In the genomic region with DNA sequence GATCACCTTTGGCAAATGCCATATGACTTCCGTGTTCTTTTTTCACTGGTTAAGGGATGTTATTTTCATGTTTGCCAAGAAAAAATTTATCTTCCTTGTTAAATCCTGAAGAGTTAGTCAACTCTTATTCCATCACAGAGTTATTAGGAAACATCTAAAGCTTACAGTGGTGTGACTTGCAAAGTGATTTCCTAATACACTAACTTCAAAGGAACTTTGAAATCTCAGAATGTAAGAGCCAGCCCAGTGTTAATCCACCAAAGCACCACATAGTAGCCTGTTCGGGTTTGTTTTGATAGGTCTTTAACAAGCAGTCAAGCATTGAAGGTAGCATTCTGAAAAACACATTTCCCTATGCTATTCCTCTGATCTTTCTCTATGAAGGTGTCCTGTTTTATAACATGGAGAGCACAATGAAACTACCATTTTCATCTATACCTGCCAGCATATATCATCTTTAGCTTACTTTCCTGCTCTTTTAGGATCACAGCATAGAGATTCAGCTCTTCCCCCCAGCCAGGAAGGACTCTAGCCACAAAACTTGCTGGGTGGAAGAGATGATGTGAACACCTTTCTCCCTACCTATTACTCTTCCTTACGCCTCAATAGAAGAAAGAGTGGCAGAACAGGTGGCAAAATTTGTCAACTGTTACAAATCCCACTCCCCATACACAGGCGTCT, we compare ENCODE assay signal across 16 cellular contexts.
DNase-seq lines count a peak whose midpoint lies in the region; ATAC-seq and TF ChIP-seq lines count a peak whose summit lies in the region.
"Had no signal": no experiment of that assay in that cellular context is flagged by ENCODE, and none has a peak within 500 bp of the region (broad histone marks: within the 10 kb centered on the region; RNA-seq: fewer than 3 reads in every experiment).

No MANE protein-coding gene starts in this region.

- H3K4me3 ChIP-seq in Caco-2 (ENCODE audit: low read depth, low read length) (no peak overlapping the region), left lung (no peak overlapping the region)
- H3K4me3 ChIP-seq: thoracic aorta had no signal

- CTCF ChIA-PET in Caco-2 (lab: Charles Lee) = no interaction called here
- CTCF ChIA-PET in CD4-positive, alpha-beta T cell (lab: Charles Lee) = no interaction called here

- no peaks in the 10 kb centered on the region for H3K27me3 ChIP-seq in Caco-2 (replicated peaks; ENCODE audit: control insufficient read depth, insufficient read depth, low read length)
- no peaks in the 10 kb centered on the region for H3K27me3 ChIP-seq in left lung
- H3K27me3 ChIP-seq in CD4-positive, alpha-beta T cell (ENCODE audit: control insufficient read depth, insufficient read depth, low read length) = no peaks in the 10 kb centered on the region

- H3K4me3 Mint-ChIP-seq in Caco-2 (ENCODE audit: unreplicated experiment) = peak overlapping the region; percentile 59
- H3K4me3 Mint-ChIP-seq in CD4-positive, alpha-beta T cell = no peak overlapping the region

- H3K27ac ChIP-seq in epithelial cell of prostate (peak overlapping the region; percentile 83), left lung (no peak overlapping the region)
- H3K27ac ChIP-seq in CD4-positive, alpha-beta T cell (ENCODE audit: low read depth, low read length) = no peak overlapping the region
- H3K27ac ChIP-seq: thoracic aorta had no signal

- H3K9me3 Mint-ChIP-seq in Caco-2 (ENCODE audit: unreplicated experiment) = peaks cover 7% of the 10 kb centered on the region
- H3K9me3 Mint-ChIP-seq in CD4-positive, alpha-beta T cell = peaks cover 7% of the 10 kb centered on the region

- ATAC-seq in left lung (peak; percentile 86), GM18867 (IDR thresholded peaks at IDR 0.05; ENCODE audit: unreplicated experiment) (no peak)
- ATAC-seq in CD4-positive, alpha-beta T cell (ENCODE audit: poor library complexity) = no peak

- BruUV-seq in Caco-2 (replicated peaks; lab: Mats Ljungman, UMichigan) = TSS peak; percentile 69

- H3K27me3 Mint-ChIP-seq in Caco-2 (ENCODE audit: insufficient read depth, unreplicated experiment) = no peaks in the 10 kb centered on the region
- peaks cover 8% of the 10 kb centered on the region for H3K27me3 Mint-ChIP-seq in CD4-positive, alpha-beta T cell

- POLR2A ChIA-PET in Caco-2 (lab: Charles Lee) = interaction anchor here (0.9 kb wide), 1 partner anchor 12 kb away, joined by 3 read pairs; no protein-coding TSS in a partner anchor
- POLR2A ChIA-PET in CD4-positive, alpha-beta T cell (lab: Charles Lee) = no interaction called here

- H3K9me3 ChIP-seq in Caco-2 (peaks cover 4% of the 10 kb centered on the region), left lung (peaks cover 0 to 5% of the 10 kb centered on the region in 2 donors)
- peaks cover 8% of the 10 kb centered on the region for H3K9me3 ChIP-seq in CD4-positive, alpha-beta T cell (ENCODE audit: control insufficient read depth, low read length)

- DNase-seq in Caco-2 (peak in 1 of 2 experiments; percentile 57), LHCN-M2 (ENCODE audit: low read depth) (peak; percentile 36), epithelial cell of prostate (ENCODE audit: low read depth, low spot score) (peak; percentile 45), left lung (no peak), HK-2 (ENCODE audit: unreplicated experiment) (no peak), CD1c-positive myeloid dendritic cell (ENCODE audit: extremely low spot score) (no peak)
- no peak for DNase-seq in CD4-positive, alpha-beta T cell
- DNase-seq: activated CD4-positive, alpha-beta T cell treated with anti-CD3 and anti-CD28 coated beads, Interleukin-2, amount 50 U/mL, for 48 hours; effector CD8-positive, alpha-beta T cell; hypothalamus; MM.1S; NCI-H2081 treated with DMSO at 0.1 percent for 48 hours; NCI-H82; T1000 had no signal

- TF ChIP-seq CTCF in Caco-2 (IDR thresholded peaks at IDR 0.05; ENCODE audit: insufficient read depth in 1 of 2, low read depth in 1 of 2, low read length in 1 of 2, severe bottlenecking in 1 of 2, unreplicated experiment in 1 of 2) (no peak), left lung (IDR thresholded peaks at IDR 0.05) (no peak)
- no peak for TF ChIP-seq CTCF in CD4-positive, alpha-beta T cell (IDR thresholded peaks at IDR 0.05)

- intact Hi-C loops in Caco-2 (cut with micrococcal nuclease; ENCODE audit: unreplicated experiment) (loop anchor here (1.0 to 10.0 kb wide), 4 partner anchors 67 to 163 kb away; no protein-coding TSS in a partner anchor), left lung (cut with DNase I) (no loop called here)
- intact Hi-C loops in CD4-positive, alpha-beta T cell (cut with DNase I, micrococcal nuclease) = no loop called here

- no peaks in the 10 kb centered on the region for H3K36me3 ChIP-seq in Caco-2 (ENCODE audit: control insufficient read depth, insufficient read depth, low read length)
- H3K36me3 ChIP-seq in left lung = no peaks in the 10 kb centered on the region
- H3K36me3 ChIP-seq: thoracic aorta had no signal

- peak overlapping the region; percentile 84 for H3K27ac Mint-ChIP-seq in Caco-2 (ENCODE audit: unreplicated experiment)
- H3K27ac Mint-ChIP-seq in CD4-positive, alpha-beta T cell = no peak overlapping the region

- peaks cover 19% of the 10 kb centered on the region for H3K36me3 Mint-ChIP-seq in Caco-2 (ENCODE audit: insufficient read depth, unreplicated experiment)
- no peaks in the 10 kb centered on the region for H3K36me3 Mint-ChIP-seq in CD4-positive, alpha-beta T cell (ENCODE audit: low read depth)

- H3K4me1 Mint-ChIP-seq in Caco-2 (ENCODE audit: low read depth, unreplicated experiment) = peaks cover 40% of the 10 kb centered on the region
- peaks cover 9% of the 10 kb centered on the region for H3K4me1 Mint-ChIP-seq in CD4-positive, alpha-beta T cell (ENCODE audit: low read depth)

- H3K4me1 ChIP-seq in Caco-2 = peaks cover 23% of the 10 kb centered on the region
- no peaks in the 10 kb centered on the region for H3K4me1 ChIP-seq in left lung

Comparison
In these comparisons a context has a peak if more than half of its experiments do, and no peak if none do; other contexts are left out.
1. DNase-seq: peak in LHCN-M2 (single experiment) and epithelial cell of prostate (single experiment); none in left lung (0 of 2), CD4-positive, alpha-beta T cell (0 of 10), HK-2 (single experiment) and CD1c-positive myeloid dendritic cell (single experiment).